Comparison of ENCODE assay signal across 19 cellular contexts in genomic region chrX:74319321-74319720, GRCh38. TPM values are rescaled to one million over a fixed set of nuclear protein-coding genes. Genes with fewer than 3 reads are reported as not detected.
"Had no signal": no experiment of that assay in that cellular context is flagged by ENCODE, and none has a peak within 500 bp of the region (broad histone marks: within the 10 kb centered on the region; RNA-seq: fewer than 3 reads in every experiment).

No MANE protein-coding gene starts in this region.

RNA-seq across cellular contexts. Expression of gene ZCCHC13, which starts 15.3 kb away (rescaled TPM):
- total RNA-seq: activated naive CD4-positive, alpha-beta T cell treated with anti-CD3 and anti-CD28 coated beads for 36 hours; activated naive CD4-positive, alpha-beta T cell treated with anti-CD3 and anti-CD28 coated beads, Interleukin-2, amount 50 U/mL, for 72 hours; activated naive CD8-positive, alpha-beta T cell treated with anti-CD3 and anti-CD28 coated beads for 36 hours; activated naive CD8-positive, alpha-beta T cell treated with anti-CD3 and anti-CD28 coated beads, Interleukin-2, amount 10 ng/mL, durations not matched to agents 7 days and 5 days; activated T-cell treated with anti-CD3 and anti-CD28 coated beads, Interleukin-2, amount 50 U/mL, for 4 hours; activated T-cell treated with anti-CD3 and anti-CD28 coated beads, Interleukin-2, amount 50 U/mL, for 72 hours; activated T-helper 1 cell treated with anti-CD3 and anti-CD28 coated beads, Interleukin-12 subunit alpha, Interleukin-12 subunit beta, Interleukin-2, Interleukin-4 antibody, amounts not matched to agents 30 ng/mL and 10 ng/mL and 1 ng/mL, durations not matched to agents 14 hours and 24 hours and 36 hours; activated T-helper 17 cell treated with anti-CD3 and anti-CD28 coated beads, Interleukin-2, amount 50 U/mL, for 72 hours; activated T-helper 2 cell treated with anti-CD3 and anti-CD28 coated beads, Interferon-gamma antibody, Interleukin-2, Interleukin-4, amounts not matched to agents 10 μg/mL and 5 μg/mL and 100 μg/mL, durations not matched to agents 14 hours and 24 hours and 36 hours; adrenal gland; aorta; ascending aorta; astrocyte; body of pancreas; breast epithelium; bronchial epithelial cell; cardiac muscle cell; cardiac septum had no signal
- polyA plus RNA-seq: adipose tissue, adrenal gland, aorta, cardiac muscle cell had no signal
